ENCODE assay signal across 22 cellular contexts in genomic region chr9:109039539-109039938, GRCh38.
"Had no signal": no experiment of that assay in that cellular context is flagged by ENCODE, and none has a peak within 500 bp of the region (broad histone marks: within the 10 kb centered on the region; RNA-seq: fewer than 3 reads in every experiment).

No MANE protein-coding gene starts in this region.

- H2AFZ ChIP-seq: hepatocyte, parathyroid adenoma had no signal

- H3K9me3 Mint-ChIP-seq: activated CD4-positive, alpha-beta T cell treated with anti-CD3 and anti-CD28 coated beads, Interleukin-2, amount 10 ng/mL, durations not matched to agents 7 days and 5 days; dendritic cell treated with granulocyte-macrophage colony-stimulating factor and Interleukin-4, amounts not matched to agents 40 ng/mL and 50 ng/mL, for 4 days had no signal

- H3K9me3 ChIP-seq: mucosa of descending colon, tibial artery, uterus had no signal

- H3K4me2 ChIP-seq: hepatocyte had no signal

- H3K27ac ChIP-seq: brain microvascular endothelial cell, hepatocyte, parathyroid adenoma, tibial artery, uterus had no signal

- H3K4me3 Mint-ChIP-seq: activated CD4-positive, alpha-beta T cell treated with anti-CD3 and anti-CD28 coated beads, Interleukin-2, amount 10 ng/mL, durations not matched to agents 7 days and 5 days; activated naive CD8-positive, alpha-beta T cell treated with anti-CD3 and anti-CD28 coated beads, Interleukin-2, amount 10 ng/mL, durations not matched to agents 7 days and 5 days; dendritic cell treated with granulocyte-macrophage colony-stimulating factor and Interleukin-4, amounts not matched to agents 40 ng/mL and 50 ng/mL, for 4 days; endodermal cell; naive thymus-derived CD4-positive, alpha-beta T cell; stimulated activated effector memory CD8-positive, alpha-beta T cell treated with anti-CD3 and anti-CD28 coated beads, Interleukin-12 subunit alpha, Interleukin-12 subunit beta, amount 100 ng/mL, for 72 hours had no signal

- H3K79me2 ChIP-seq: hepatocyte, parathyroid adenoma had no signal

- DNase-seq: activated CD4-positive, alpha-beta T cell treated with anti-CD3 and anti-CD28 coated beads, Interleukin-2, amount 10 ng/mL, durations not matched to agents 7 days and 5 days; activated CD4-positive, CD25-positive, alpha-beta regulatory T cell; activated CD8-positive, alpha-beta memory T cell treated with anti-CD3 and anti-CD28 coated beads for 24 hours; activated gamma-delta T cell treated with Interleukin-2 at 50 U/mL for 16 hours; activated naive CD8-positive, alpha-beta T cell treated with anti-CD3 and anti-CD28 coated beads, Interleukin-2, amount 10 ng/mL, durations not matched to agents 7 days and 5 days; anterior cingulate cortex; brain microvascular endothelial cell; cerebellar nuclear complex; endodermal cell; islet precursor cell; mammary epithelial cell; mucosa of descending colon; naive thymus-derived CD4-positive, alpha-beta T cell; retina; stimulated activated CD4-positive, alpha-beta T cell treated with anti-CD3 and anti-CD28 coated beads, Interleukin-12 subunit alpha, Interleukin-12 subunit beta, amount 100 ng/mL, for 4 hours; tibial artery; uterus had no signal

- H3K36me3 ChIP-seq: brain microvascular endothelial cell, uterus had no signal

- ATAC-seq: left lobe of liver; mucosa of descending colon; naive thymus-derived CD4-positive, alpha-beta T cell; stimulated activated effector memory CD8-positive, alpha-beta T cell treated with anti-CD3 and anti-CD28 coated beads, Interleukin-12 subunit alpha, Interleukin-12 subunit beta, amount 100 ng/mL, for 72 hours had no signal

- H3K27me3 ChIP-seq: brain microvascular endothelial cell, hepatocyte, tibial artery, uterus had no signal

- H3K4me1 Mint-ChIP-seq: activated naive CD8-positive, alpha-beta T cell treated with anti-CD3 and anti-CD28 coated beads, Interleukin-2, amount 10 ng/mL, durations not matched to agents 7 days and 5 days; endodermal cell; stimulated activated effector memory CD8-positive, alpha-beta T cell treated with anti-CD3 and anti-CD28 coated beads, Interleukin-12 subunit alpha, Interleukin-12 subunit beta, amount 100 ng/mL, for 72 hours had no signal

- H3K4me1 ChIP-seq: parathyroid adenoma had no signal

- H3K27ac Mint-ChIP-seq: activated CD4-positive, alpha-beta T cell treated with anti-CD3 and anti-CD28 coated beads, Interleukin-2, amount 10 ng/mL, durations not matched to agents 7 days and 5 days; activated naive CD8-positive, alpha-beta T cell treated with anti-CD3 and anti-CD28 coated beads, Interleukin-2, amount 10 ng/mL, durations not matched to agents 7 days and 5 days; dendritic cell treated with granulocyte-macrophage colony-stimulating factor and Interleukin-4, amounts not matched to agents 40 ng/mL and 50 ng/mL, for 4 days; endodermal cell; stimulated activated effector memory CD8-positive, alpha-beta T cell treated with anti-CD3 and anti-CD28 coated beads, Interleukin-12 subunit alpha, Interleukin-12 subunit beta, amount 100 ng/mL, for 72 hours had no signal

- H3K4me3 ChIP-seq: hepatocyte, mucosa of descending colon, tibial artery, uterus had no signal

- H3K27me3 Mint-ChIP-seq: activated CD4-positive, alpha-beta T cell treated with anti-CD3 and anti-CD28 coated beads, Interleukin-2, amount 10 ng/mL, durations not matched to agents 7 days and 5 days; activated naive CD8-positive, alpha-beta T cell treated with anti-CD3 and anti-CD28 coated beads, Interleukin-2, amount 10 ng/mL, durations not matched to agents 7 days and 5 days; dendritic cell treated with granulocyte-macrophage colony-stimulating factor and Interleukin-4, amounts not matched to agents 40 ng/mL and 50 ng/mL, for 4 days; naive thymus-derived CD4-positive, alpha-beta T cell had no signal
